8 cellular contexts compared by ENCODE assay signal in the genomic region with DNA sequence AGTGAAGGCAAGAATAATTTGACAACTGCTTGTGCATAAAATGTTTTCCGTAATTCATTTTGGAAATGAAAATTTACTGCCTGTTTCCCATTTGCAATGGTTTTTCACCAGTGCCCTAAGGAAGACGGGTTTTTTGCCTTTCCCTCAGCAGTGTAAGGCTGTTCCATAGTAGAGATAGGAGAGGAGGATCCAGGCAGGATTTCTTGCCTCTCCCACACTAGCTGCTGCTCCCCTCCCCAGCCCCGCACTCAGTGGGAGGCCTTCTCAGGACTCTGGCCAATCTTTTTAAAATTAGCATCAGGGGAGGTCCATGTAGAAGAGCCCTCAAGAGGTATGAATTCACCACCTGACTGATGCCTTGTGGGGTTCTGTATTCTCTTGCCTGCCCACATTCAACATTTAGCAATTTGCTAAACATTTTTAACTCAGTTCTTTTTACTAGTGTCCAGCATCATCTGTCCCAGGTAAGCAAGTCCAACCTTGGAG. TPM values are rescaled to one million over a fixed set of nuclear protein-coding genes. Genes with fewer than 3 reads are reported as not detected.
DNase-seq lines count a peak whose midpoint lies in the region; ATAC-seq, FAIRE-seq and TF ChIP-seq lines count a peak whose summit lies in the region.
"Not testable (repeated sequence)": the region's sequence is repeated elsewhere in the genome, so short reads cannot be mapped to it uniquely, and the experiment has no call there.
"Had no signal": no experiment of that assay in that cellular context is flagged by ENCODE, and none has a peak within 500 bp of the region (broad histone marks: within the 10 kb centered on the region; RNA-seq: fewer than 3 reads in every experiment).

No MANE protein-coding gene starts in this region.

- H3K4ac ChIP-seq in H1 (replicated peaks; ENCODE audit: insufficient read length, low read depth, low read length) = not testable (repeated sequence)

- H3K9ac ChIP-seq in H1 (replicated peaks in 1 of 4; ENCODE audit: extremely low read depth in 1 of 4, low read depth in 3 of 4, low read length in 3 of 4) = not testable (repeated sequence)

- FAIRE-seq in GM12891 (lab: Jason Lieb, UNC) (peak; percentile 60), H1 (lab: Jason Lieb, UNC) (peak; percentile 55)

- H4K20me1 ChIP-seq in H1 (replicated peaks in 1 of 2; ENCODE audit: control insufficient read depth in 1 of 2, insufficient read depth in 2 of 2, low read length in 2 of 2) = not testable (repeated sequence)

- H3K9me3 Mint-ChIP-seq in WTC11; stimulated activated memory B cell treated with anti-CD40 and anti-IgM and Interleukin-4, amounts not matched to agents 10 μg/mL and 1 μg/mL and 100 μg/mL, for 72 hours: not testable (repeated sequence)

- H2BK5ac ChIP-seq in H1 (ENCODE audit: low read depth, low read length) = not testable (repeated sequence)

- H3K27ac ChIP-seq in HEK293 (ENCODE audit: extremely low read depth, low read depth, low read length); H1 (ENCODE audit: low read depth, low read length): not testable (repeated sequence)

- not testable (repeated sequence) for H2BK15ac ChIP-seq in H1 (ENCODE audit: low read length)

- TF ChIP-seq RAD21 in H1 (IDR thresholded peaks at IDR 0.05 in 1 of 2, conservative IDR thresholded peaks at IDR 0.05 in 1 of 2; ENCODE audit: low read depth in 2 of 2, low read length in 2 of 2) = not testable (repeated sequence)

- H3K4me3 ChIP-seq in HEK293 (ENCODE audit: low read depth, low read length); H1 (ENCODE audit: extremely low read depth in 1 of 4, insufficient read depth in 2 of 4, low read depth in 3 of 4, low read length in 4 of 4): not testable (repeated sequence)

- H3K14ac ChIP-seq in H1 (ENCODE audit: insufficient read length) = not testable (repeated sequence)

- not testable (repeated sequence) for H3K27me3 ChIP-seq in H1 (replicated peaks in 1 of 4; ENCODE audit: control insufficient read depth in 3 of 4, extremely low read depth in 1 of 4, insufficient read depth in 3 of 4, low read length in 3 of 4)

- H3K36me3 Mint-ChIP-seq in WTC11 = peaks cover 29% of the 10 kb centered on the region
- not testable (repeated sequence) for H3K36me3 Mint-ChIP-seq in stimulated activated memory B cell treated with anti-CD40 and anti-IgM and Interleukin-4, amounts not matched to agents 10 μg/mL and 1 μg/mL and 100 μg/mL, for 72 hours

- 85% methylated on average over 3 of the region's 3 CpGs; no CpG with 5 or more reads in 1 of the 2 experiments for WGBS in H1 (ENCODE audit: extremely low coverage in 1 of 2, insufficient coverage in 1 of 2, insufficient read length in 1 of 2, insufficient replicate concordance in 2 of 2, low coverage in 1 of 2, low lambda C conversion rate in 2 of 2, missing lambda C conversion rate in 1 of 2), 2 experiments

- H3K27me3 Mint-ChIP-seq in WTC11 (ENCODE audit: low read depth); stimulated activated memory B cell treated with anti-CD40 and anti-IgM and Interleukin-4, amounts not matched to agents 10 μg/mL and 1 μg/mL and 100 μg/mL, for 72 hours: not testable (repeated sequence)

- 0 out of 2 replicates have a peak overlapping the region, but pooled peaks have one; percentile 32 for H3K27ac Mint-ChIP-seq in WTC11
- not testable (repeated sequence) for H3K27ac Mint-ChIP-seq in stimulated activated memory B cell treated with anti-CD40 and anti-IgM and Interleukin-4, amounts not matched to agents 10 μg/mL and 1 μg/mL and 100 μg/mL, for 72 hours

- peak overlapping the region in 1 of 2 experiments; percentile 36; a peak in 1 of 4 replicates for H3K4me2 ChIP-seq in H1 (ENCODE audit: insufficient read depth in 1 of 2, low read depth in 2 of 2, low read length in 2 of 2)

- H2AFZ ChIP-seq in H1 (ENCODE audit: low read length) = not testable (repeated sequence)

- H3K9me3 ChIP-seq in HEK293 (ENCODE audit: control insufficient read depth, insufficient read depth, low read depth, low read length); H1 (ENCODE audit: insufficient read depth in 2 of 2, low read depth in 1 of 2, low read length in 1 of 2): not testable (repeated sequence)

- not testable (repeated sequence) for H3K4me3 Mint-ChIP-seq in WTC11; stimulated activated memory B cell treated with anti-CD40 and anti-IgM and Interleukin-4, amounts not matched to agents 10 μg/mL and 1 μg/mL and 100 μg/mL, for 72 hours

- H2BK120ac ChIP-seq in H1 (replicated peaks; ENCODE audit: low read depth, low read length) = not testable (repeated sequence)

- not testable (repeated sequence) for TF ChIP-seq CTCF in HEK293 (tag by site-specific recombination; IDR thresholded peaks at IDR 0.05); WTC11 (IDR thresholded peaks at IDR 0.05); H1 (IDR thresholded peaks at IDR 0.05; ENCODE audit: control extremely low read depth in 1 of 3, insufficient read depth in 1 of 3, low read depth in 1 of 3, low read length in 3 of 3)

- H3K36me3 ChIP-seq in HEK293 (ENCODE audit: control insufficient read depth in 2 of 2, insufficient read depth in 1 of 2, low read length in 2 of 2); H1 (ENCODE audit: control insufficient read depth in 2 of 4, insufficient read depth in 4 of 4, low read length in 3 of 4): not testable (repeated sequence)

- H3K23me2 ChIP-seq in H1 (ENCODE audit: low read depth, low read length) = not testable (repeated sequence)

- H3K4me1 Mint-ChIP-seq in WTC11 = peaks cover 52% of the 10 kb centered on the region
- not testable (repeated sequence) for H3K4me1 Mint-ChIP-seq in stimulated activated memory B cell treated with anti-CD40 and anti-IgM and Interleukin-4, amounts not matched to agents 10 μg/mL and 1 μg/mL and 100 μg/mL, for 72 hours

- H3K18ac ChIP-seq in H1 (ENCODE audit: extremely low read depth, low read length) = not testable (repeated sequence)

- H3K23ac ChIP-seq in H1 (ENCODE audit: insufficient read length) = not testable (repeated sequence)

- not testable (repeated sequence) for H2AK5ac ChIP-seq in H1 (ENCODE audit: low read depth, low read length)

- H4K5ac ChIP-seq in H1 (ENCODE audit: insufficient read length, low read depth, low read length) = not testable (repeated sequence)

- H3K79me1 ChIP-seq in H1 (ENCODE audit: low read depth, low read length) = not testable (repeated sequence)

- not testable (repeated sequence) for DNase-seq in GM12891 (ENCODE audit: insufficient read length, low spot score); WTC11 (ENCODE audit: low spot score); H1 (ENCODE audit: low read depth in 1 of 2, low spot score in 2 of 2)

- POLR2A ChIA-PET in HEK293 (lab: Yijun Ruan, JAX) = not testable (repeated sequence)
- POLR2A ChIA-PET in WTC11 (lab: Charles Lee) (interaction anchor here (0.8 to 1.5 kb wide), 2 partner anchors 16 to 18 kb away, joined by 3 to 4 read pairs; partner anchors contain the start of gene CCDC148), H1 (lab: Charles Lee; ENCODE audit: partially characterized antibody) (interaction anchor here (4.3 kb wide), 1 partner anchor 16 kb away, joined by 12 read pairs; no protein-coding TSS in a partner anchor)

- H2BK20ac ChIP-seq in H1 (ENCODE audit: low read length) = not testable (repeated sequence)

- peaks cover 0 to 57% of the 10 kb centered on the region in 2 experiments; a peak in 2 of 4 replicates for H3K79me2 ChIP-seq in H1 (ENCODE audit: control insufficient read depth in 1 of 2, insufficient read depth in 2 of 2, low read length in 2 of 2)

- H4K8ac ChIP-seq in H1 (ENCODE audit: extremely low read depth, insufficient read depth, low read length) = not testable (repeated sequence)

- not testable (repeated sequence) for H4K91ac ChIP-seq in H1 (replicated peaks; ENCODE audit: insufficient read length, low read length)

- peak; percentile 58 for ATAC-seq in WTC11
- peak; percentile 12 for ATAC-seq in stimulated activated memory B cell treated with anti-CD40 and anti-IgM and Interleukin-4, amounts not matched to agents 10 μg/mL and 1 μg/mL and 100 μg/mL, for 72 hours

- not testable (repeated sequence) for H3K4me1 ChIP-seq in HEK293 (ENCODE audit: control insufficient read depth, insufficient read depth, low read length); H1 (replicated peaks in 1 of 4; ENCODE audit: control insufficient read depth in 3 of 4, insufficient read depth in 4 of 4, low read length in 3 of 4)

- CTCF ChIA-PET in HEK293 (lab: Yijun Ruan, JAX) (interaction anchor here (0.7 to 2.7 kb wide), 6 partner anchors 12 to 440 kb away, joined by 3 to 7 read pairs (median 4); no protein-coding TSS in a partner anchor), WTC11 (lab: Charles Lee) (interaction anchor here (0.6 to 2.3 kb wide), 17 partner anchors 10 to 1238 kb away, joined by 3 to 17 read pairs (median 4); partner anchors contain the start of genes CCDC148, MARCHF7 and PKP4), H1 (lab: Charles Lee; ENCODE audit: partially characterized antibody) (interaction anchor here (0.6 to 7.1 kb wide), 9 partner anchors 10 to 1388 kb away, joined by 3 to 58 read pairs (median 4); no protein-coding TSS in a partner anchor)

- not testable (repeated sequence) for TF ChIP-seq POLR2A in GM12891 (IDR thresholded peaks at IDR 0.05; ENCODE audit: low read depth, low read length); H1 (IDR thresholded peaks at IDR 0.05; ENCODE audit: control extremely low read depth in 1 of 2, low read depth in 2 of 2, low read length in 2 of 2)

- not testable (repeated sequence) for TF ChIP-seq EP300 in H1 (IDR thresholded peaks at IDR 0.05; ENCODE audit: borderline replicate concordance in 1 of 2, low read depth in 2 of 2, low read length in 2 of 2)

- not testable (repeated sequence) for H3K56ac ChIP-seq in H1 (replicated peaks; ENCODE audit: insufficient read length, low read depth, low read length)

- H2BK12ac ChIP-seq in H1 (ENCODE audit: low read depth, low read length) = not testable (repeated sequence)

RNA-seq across cellular contexts. Expression of gene PKP4, which starts 17.8 kb away (rescaled TPM):
- polyA plus RNA-seq in GM12891 (2012; ENCODE audit: low read depth, missing spikeins) = 6.8 TPM
- total RNA-seq in WTC11 (2021) = 66.3 to 78.9 TPM (median 69.3 TPM) in 3 replicates
- total RNA-seq in H1 (2021; fragmentation: NEBNext Ultra II Directional; extraction: Animal tissue kit (Norgen Biotek cat#: 25700)) = 83.6 and 88.0 TPM in 2 replicates
- 48.2 and 67.2 TPM in 2 replicates for polyA plus RNA-seq in H1 (2011; rRNA removed)
- 59.0 TPM for polyA plus RNA-seq in H1 (2011; cell fraction: cytosol; rRNA removed)
- 126 TPM for polyA plus RNA-seq in H1 (2011; cell fraction: nucleus; rRNA removed)
- 55.6 to 64.2 TPM (median 63.5 TPM) in 4 replicates for polyA plus RNA-seq in H1 (2012, experiment 1 of 2)
- polyA plus RNA-seq in H1 (2012, experiment 2 of 2) = 7.3 TPM
- 43.1 TPM for polyA plus RNA-seq in H1 (2013, experiment 1 of 2)
- polyA plus RNA-seq in H1 (2013, experiment 2 of 2) = 37.4 TPM
- 120 and 142 TPM in 2 replicates for polyA minus RNA-seq in H1 (2011; rRNA and poly(A)+ RNA removed)
- polyA minus RNA-seq in H1 (2011; cell fraction: cytosol; rRNA and poly(A)+ RNA removed) = 69.0 TPM
- polyA minus RNA-seq in H1 (2011; cell fraction: nucleus; rRNA and poly(A)+ RNA removed) = 133 TPM

RNA-seq across cellular contexts. Expression of gene CCDC148, which starts 18.0 kb away (rescaled TPM):
- not detected for polyA plus RNA-seq in GM12891 (2012; ENCODE audit: low read depth, missing spikeins)
- 1.7 to 2.1 TPM (median 1.9 TPM) in 3 replicates for total RNA-seq in WTC11 (2021)
- total RNA-seq in H1 (2021; fragmentation: NEBNext Ultra II Directional; extraction: Animal tissue kit (Norgen Biotek cat#: 25700)) = 1.3 and 1.5 TPM in 2 replicates
- 0.45 and 0.61 TPM in 2 replicates for polyA plus RNA-seq in H1 (2011; rRNA removed)
- polyA plus RNA-seq in H1 (2011; cell fraction: cytosol; rRNA removed) = 0.81 TPM
- polyA plus RNA-seq in H1 (2011; cell fraction: nucleus; rRNA removed) = 1.2 TPM
- 1.2 to 1.9 TPM (median 1.4 TPM) in 4 replicates for polyA plus RNA-seq in H1 (2012, experiment 1 of 2)
- polyA plus RNA-seq in H1 (2012, experiment 2 of 2) = 0.12 TPM
- polyA plus RNA-seq in H1 (2013, experiment 1 of 2) = 0.83 TPM
- polyA plus RNA-seq in H1 (2013, experiment 2 of 2) = 0.66 TPM
- 0.91 and 2.5 TPM in 2 replicates for polyA minus RNA-seq in H1 (2011; rRNA and poly(A)+ RNA removed)
- not detected for polyA minus RNA-seq in H1 (2011; cell fraction: cytosol; rRNA and poly(A)+ RNA removed)
- 4.3 TPM for polyA minus RNA-seq in H1 (2011; cell fraction: nucleus; rRNA and poly(A)+ RNA removed)
- total RNA-seq: CD4-positive, alpha-beta T cell; CD8-positive, alpha-beta T cell had no signal
- polyA plus RNA-seq: CD14-positive monocyte had no signal
